11 cellular contexts compared by ENCODE assay signal in the genomic region with DNA sequence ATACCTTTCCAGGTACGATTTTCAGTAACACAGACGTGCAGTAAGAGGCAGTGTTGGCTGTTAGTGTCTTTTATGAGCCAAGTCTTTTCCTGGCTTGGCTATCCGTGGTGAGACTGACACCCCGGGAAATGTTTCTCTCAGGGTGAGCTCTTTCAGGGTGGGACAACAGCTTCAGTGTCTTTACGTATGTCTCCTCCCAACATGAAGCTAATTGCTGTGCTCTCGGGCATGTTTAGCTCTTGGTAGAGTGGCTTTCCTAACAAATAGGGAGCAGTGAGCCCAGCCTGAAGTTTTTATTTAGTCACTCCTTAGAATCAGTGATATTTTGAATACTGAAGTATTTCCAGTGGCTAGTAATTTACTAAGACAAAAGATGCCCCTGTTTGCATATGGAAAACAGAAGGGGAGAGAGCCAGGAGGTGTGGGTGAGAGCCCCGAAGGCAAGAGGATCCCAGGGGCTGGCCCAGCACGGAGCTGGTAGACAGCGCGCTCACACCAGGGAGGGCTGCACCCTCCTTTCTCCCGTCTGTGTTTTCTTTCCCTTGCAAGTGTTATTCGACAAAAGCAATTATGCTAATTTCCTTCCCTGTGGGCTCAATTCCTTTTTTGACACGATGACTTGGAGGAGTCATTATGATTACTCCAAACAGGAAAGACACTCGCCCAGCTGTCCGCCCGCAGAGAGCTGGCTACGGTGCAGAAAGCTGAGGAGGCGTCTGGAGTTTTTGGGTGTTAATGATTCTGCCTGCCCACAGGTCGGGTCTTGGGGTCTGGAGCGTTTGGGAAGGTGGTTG. TPM values are rescaled to one million over a fixed set of nuclear protein-coding genes. Genes with fewer than 3 reads are reported as not detected.
DNase-seq lines count a peak whose midpoint lies in the region; ATAC-seq and TF ChIP-seq lines count a peak whose summit lies in the region.
"Had no signal": no experiment of that assay in that cellular context is flagged by ENCODE, and none has a peak within 500 bp of the region (broad histone marks: within the 10 kb centered on the region; RNA-seq: fewer than 3 reads in every experiment).

No MANE protein-coding gene starts in this region.

- H3K23ac ChIP-seq in neuronal stem cell (ENCODE audit: low read depth, low read length, poor library complexity): no peak overlapping the region

- H3K4me3 ChIP-seq in neuronal stem cell (ENCODE audit: low read length in 2 of 2): no peak overlapping the region

- no peak for TF ChIP-seq CTCF in chondrocyte (IDR thresholded peaks at IDR 0.05)

- H3K27me3 Mint-ChIP-seq in chondrocyte (ENCODE audit: low read depth): no peaks in the 10 kb centered on the region
- peaks cover 13% of the 10 kb centered on the region for H3K27me3 Mint-ChIP-seq in activated CD8-positive, alpha-beta T cell treated with anti-CD3 and anti-CD28 coated beads, Interleukin-2, amount 10 ng/mL, durations not matched to agents 7 days and 5 days (ENCODE audit: low read depth)

- H3K36me3 Mint-ChIP-seq in chondrocyte (ENCODE audit: low read depth): peaks cover 36% of the 10 kb centered on the region
- no peaks in the 10 kb centered on the region for H3K36me3 Mint-ChIP-seq in activated CD8-positive, alpha-beta T cell treated with anti-CD3 and anti-CD28 coated beads, Interleukin-2, amount 10 ng/mL, durations not matched to agents 7 days and 5 days (ENCODE audit: low read depth)
- H3K36me3 Mint-ChIP-seq: T-cell had no signal

- H3K4me1 Mint-ChIP-seq in chondrocyte (ENCODE audit: low read depth): peaks cover 64% of the 10 kb centered on the region
- peaks cover 9% of the 10 kb centered on the region for H3K4me1 Mint-ChIP-seq in activated CD8-positive, alpha-beta T cell treated with anti-CD3 and anti-CD28 coated beads, Interleukin-2, amount 10 ng/mL, durations not matched to agents 7 days and 5 days (ENCODE audit: low read depth)
- H3K4me1 Mint-ChIP-seq: T-cell had no signal

- CTCF ChIA-PET in activated CD8-positive, alpha-beta T cell treated with anti-CD3 and anti-CD28 coated beads, Interleukin-2, amount 10 ng/mL, durations not matched to agents 7 days and 5 days (lab: Charles Lee): interaction anchor here (0.6 kb wide), 1 partner anchor 448 kb away, joined by 3 read pairs; no protein-coding TSS in a partner anchor

- no CpG with 5 or more reads among the region's 20 CpGs for WGBS in neuronal stem cell (ENCODE audit: extremely low coverage in 2 of 2, insufficient read length in 2 of 2, insufficient replicate concordance in 1 of 2), 2 donors

- H2AFZ ChIP-seq in neuronal stem cell (ENCODE audit: low read length): peak overlapping the region; percentile 60

- H3K27ac ChIP-seq in neuronal stem cell (replicated peaks; ENCODE audit: low read length): no peak overlapping the region

- no peaks in the 10 kb centered on the region for H3K9me3 Mint-ChIP-seq in chondrocyte (ENCODE audit: low read depth)
- no peaks in the 10 kb centered on the region for H3K9me3 Mint-ChIP-seq in activated CD8-positive, alpha-beta T cell treated with anti-CD3 and anti-CD28 coated beads, Interleukin-2, amount 10 ng/mL, durations not matched to agents 7 days and 5 days (ENCODE audit: insufficient read depth)

- no peaks in the 10 kb centered on the region for H3K79me1 ChIP-seq in neuronal stem cell (ENCODE audit: low read depth, low read length)

- peaks cover 0 to 23% (median 0%) of the 10 kb centered on the region in 3 experiments for H3K27me3 ChIP-seq in neuronal stem cell (ENCODE audit: control insufficient read depth in 3 of 3, insufficient read depth in 3 of 3, low read depth in 1 of 3, low read length in 3 of 3)

- no peaks in the 10 kb centered on the region for H3K9me3 ChIP-seq in neuronal stem cell (replicated peaks in 1 of 2; ENCODE audit: control insufficient read depth in 2 of 2, insufficient read depth in 1 of 2, low read depth in 1 of 2, low read length in 2 of 2)

- H2AK5ac ChIP-seq in neuronal stem cell (ENCODE audit: low read depth, low read length): no peak overlapping the region

- H3K14ac ChIP-seq in neuronal stem cell (ENCODE audit: low read length): no peak overlapping the region

- no peak overlapping the region for H2BK15ac ChIP-seq in neuronal stem cell (ENCODE audit: low read length)

- peak overlapping the region; percentile 29 for H3K4me3 Mint-ChIP-seq in chondrocyte (ENCODE audit: unreplicated experiment)
- H3K4me3 Mint-ChIP-seq in activated CD8-positive, alpha-beta T cell treated with anti-CD3 and anti-CD28 coated beads, Interleukin-2, amount 10 ng/mL, durations not matched to agents 7 days and 5 days: no peak overlapping the region
- H3K4me3 Mint-ChIP-seq: T-cell had no signal

- H3K27ac Mint-ChIP-seq in chondrocyte (ENCODE audit: unreplicated experiment): peak overlapping the region; percentile 90
- H3K27ac Mint-ChIP-seq in activated CD8-positive, alpha-beta T cell treated with anti-CD3 and anti-CD28 coated beads, Interleukin-2, amount 10 ng/mL, durations not matched to agents 7 days and 5 days: no peak overlapping the region
- H3K27ac Mint-ChIP-seq: T-cell had no signal

- no peak overlapping the region for H4K91ac ChIP-seq in neuronal stem cell (ENCODE audit: low read depth, low read length, poor library complexity)

- no peak overlapping the region for H2BK5ac ChIP-seq in neuronal stem cell (ENCODE audit: low read length)

- H2BK12ac ChIP-seq in neuronal stem cell (ENCODE audit: low read length): no peak overlapping the region

- H3K18ac ChIP-seq in neuronal stem cell (ENCODE audit: low read length): no peak overlapping the region

- H3K4me2 ChIP-seq in neuronal stem cell (ENCODE audit: insufficient read depth, low read length, poor library complexity, severe bottlenecking): peak overlapping the region; percentile 34

- H3K4me1 ChIP-seq in neuronal stem cell (ENCODE audit: control insufficient read depth in 2 of 2, insufficient read depth in 1 of 2, low read depth in 1 of 2, low read length in 2 of 2): peaks cover 2 to 4% of the 10 kb centered on the region in 2 donors

- DNase-seq in MV-4-11 (lab: John Stamatoyannopoulos, UW) (peak; percentile 37), chondrocyte (ENCODE audit: low spot score) (no peak), neuronal stem cell (ENCODE audit: low spot score) (no peak), NCI-H2196 (lab: John Stamatoyannopoulos, UW; ENCODE audit: unreplicated experiment) (no peak), Right ventricle myocardium inferior (ENCODE audit: missing footprints) (no peak)
- DNase-seq in activated CD8-positive, alpha-beta T cell treated with anti-CD3 and anti-CD28 coated beads, Interleukin-2, amount 10 ng/mL, durations not matched to agents 7 days and 5 days: no peak
- DNase-seq: activated T-cell treated with anti-CD3 and anti-CD28 coated beads, Interleukin-2, amount 50 U/mL, for 1 hour; NCI-H2227 treated with DMSO at 0.1 percent for 48 hours; T-cell had no signal

- H3K9ac ChIP-seq in neuronal stem cell (ENCODE audit: low read depth, low read length, poor library complexity): no peak overlapping the region

- intact Hi-C loops in Right ventricle myocardium inferior (cut with DNase I): no loop called here

- H3K4ac ChIP-seq in neuronal stem cell (ENCODE audit: low read length): no peak overlapping the region

- POLR2A ChIA-PET in activated CD8-positive, alpha-beta T cell treated with anti-CD3 and anti-CD28 coated beads, Interleukin-2, amount 10 ng/mL, durations not matched to agents 7 days and 5 days (lab: Charles Lee): no interaction called here

- ATAC-seq in GM19395 (IDR thresholded peaks at IDR 0.05; ENCODE audit: unreplicated experiment) (peak; percentile 7), HG03139 (IDR thresholded peaks at IDR 0.05; ENCODE audit: unreplicated experiment) (no peak), Right ventricle myocardium inferior (no peak)
- ATAC-seq in activated CD8-positive, alpha-beta T cell treated with anti-CD3 and anti-CD28 coated beads, Interleukin-2, amount 10 ng/mL, durations not matched to agents 7 days and 5 days: no peak
- ATAC-seq: T-cell had no signal

- H3K36me3 ChIP-seq in neuronal stem cell (replicated peaks in 1 of 2; ENCODE audit: control insufficient read depth in 2 of 2, insufficient read depth in 2 of 2, low read length in 2 of 2): peaks cover 0 to 1% of the 10 kb centered on the region in 2 donors

- no peak overlapping the region for H2BK120ac ChIP-seq in neuronal stem cell (ENCODE audit: low read depth, low read length)

- H4K8ac ChIP-seq in neuronal stem cell (ENCODE audit: low read depth, low read length): no peak overlapping the region

RNA-seq across cellular contexts. Expression of gene PDGFRA, which starts 47.7 kb away (rescaled TPM):
- 62.7 to 112 TPM (median 69.6 TPM) in 3 replicates for total RNA-seq in chondrocyte
- polyA plus RNA-seq in neuronal stem cell (2013, experiment 1 of 2): 0.56 TPM
- 0.66 TPM for polyA plus RNA-seq in neuronal stem cell (2013, experiment 2 of 2)
- not detected for total RNA-seq in activated CD8-positive, alpha-beta T cell treated with anti-CD3 and anti-CD28 coated beads, Interleukin-2, amount 10 ng/mL, durations not matched to agents 7 days and 5 days
- total RNA-seq in Right ventricle myocardium inferior: 38.5 TPM

Comparison
In these comparisons a context has a peak if more than half of its experiments do, and no peak if none do; other contexts are left out.
1. RNA of gene PDGFRA, which starts 47.7 kb away (total RNA-seq): 62.7 to 112 TPM in chondrocyte and 38.5 TPM in Right ventricle myocardium inferior (single experiment); not detected in activated CD8-positive, alpha-beta T cell treated with anti-CD3 and anti-CD28 coated beads, Interleukin-2, amount 10 ng/mL, durations not matched to agents 7 days and 5 days; every median in the first group is over 10 times any median in the second.